In genomic region chr18:3184275-3184963, GRCh38 we compare ENCODE assay signal across 1 cellular context.
TF ChIP-seq lines count a peak whose summit lies in the region.

No MANE protein-coding gene starts in this region.

TF ChIP-seq in HepG2, 621 proteins besides CTCF, POLR2A, EP300 and RAD21 (continued from another document and continues in another):
- TF ChIP-seq ZNF383 (CRISPR knock-in tag; IDR thresholded peaks at IDR 0.05; ENCODE audit: borderline replicate concordance): no peak
- peak; percentile 52; the same call in 1 of the 2 replicates for TF ChIP-seq RXRB (CRISPR knock-in tag; IDR thresholded peaks at IDR 0.05; ENCODE audit: borderline replicate concordance)
- TF ChIP-seq, protein P1, sequence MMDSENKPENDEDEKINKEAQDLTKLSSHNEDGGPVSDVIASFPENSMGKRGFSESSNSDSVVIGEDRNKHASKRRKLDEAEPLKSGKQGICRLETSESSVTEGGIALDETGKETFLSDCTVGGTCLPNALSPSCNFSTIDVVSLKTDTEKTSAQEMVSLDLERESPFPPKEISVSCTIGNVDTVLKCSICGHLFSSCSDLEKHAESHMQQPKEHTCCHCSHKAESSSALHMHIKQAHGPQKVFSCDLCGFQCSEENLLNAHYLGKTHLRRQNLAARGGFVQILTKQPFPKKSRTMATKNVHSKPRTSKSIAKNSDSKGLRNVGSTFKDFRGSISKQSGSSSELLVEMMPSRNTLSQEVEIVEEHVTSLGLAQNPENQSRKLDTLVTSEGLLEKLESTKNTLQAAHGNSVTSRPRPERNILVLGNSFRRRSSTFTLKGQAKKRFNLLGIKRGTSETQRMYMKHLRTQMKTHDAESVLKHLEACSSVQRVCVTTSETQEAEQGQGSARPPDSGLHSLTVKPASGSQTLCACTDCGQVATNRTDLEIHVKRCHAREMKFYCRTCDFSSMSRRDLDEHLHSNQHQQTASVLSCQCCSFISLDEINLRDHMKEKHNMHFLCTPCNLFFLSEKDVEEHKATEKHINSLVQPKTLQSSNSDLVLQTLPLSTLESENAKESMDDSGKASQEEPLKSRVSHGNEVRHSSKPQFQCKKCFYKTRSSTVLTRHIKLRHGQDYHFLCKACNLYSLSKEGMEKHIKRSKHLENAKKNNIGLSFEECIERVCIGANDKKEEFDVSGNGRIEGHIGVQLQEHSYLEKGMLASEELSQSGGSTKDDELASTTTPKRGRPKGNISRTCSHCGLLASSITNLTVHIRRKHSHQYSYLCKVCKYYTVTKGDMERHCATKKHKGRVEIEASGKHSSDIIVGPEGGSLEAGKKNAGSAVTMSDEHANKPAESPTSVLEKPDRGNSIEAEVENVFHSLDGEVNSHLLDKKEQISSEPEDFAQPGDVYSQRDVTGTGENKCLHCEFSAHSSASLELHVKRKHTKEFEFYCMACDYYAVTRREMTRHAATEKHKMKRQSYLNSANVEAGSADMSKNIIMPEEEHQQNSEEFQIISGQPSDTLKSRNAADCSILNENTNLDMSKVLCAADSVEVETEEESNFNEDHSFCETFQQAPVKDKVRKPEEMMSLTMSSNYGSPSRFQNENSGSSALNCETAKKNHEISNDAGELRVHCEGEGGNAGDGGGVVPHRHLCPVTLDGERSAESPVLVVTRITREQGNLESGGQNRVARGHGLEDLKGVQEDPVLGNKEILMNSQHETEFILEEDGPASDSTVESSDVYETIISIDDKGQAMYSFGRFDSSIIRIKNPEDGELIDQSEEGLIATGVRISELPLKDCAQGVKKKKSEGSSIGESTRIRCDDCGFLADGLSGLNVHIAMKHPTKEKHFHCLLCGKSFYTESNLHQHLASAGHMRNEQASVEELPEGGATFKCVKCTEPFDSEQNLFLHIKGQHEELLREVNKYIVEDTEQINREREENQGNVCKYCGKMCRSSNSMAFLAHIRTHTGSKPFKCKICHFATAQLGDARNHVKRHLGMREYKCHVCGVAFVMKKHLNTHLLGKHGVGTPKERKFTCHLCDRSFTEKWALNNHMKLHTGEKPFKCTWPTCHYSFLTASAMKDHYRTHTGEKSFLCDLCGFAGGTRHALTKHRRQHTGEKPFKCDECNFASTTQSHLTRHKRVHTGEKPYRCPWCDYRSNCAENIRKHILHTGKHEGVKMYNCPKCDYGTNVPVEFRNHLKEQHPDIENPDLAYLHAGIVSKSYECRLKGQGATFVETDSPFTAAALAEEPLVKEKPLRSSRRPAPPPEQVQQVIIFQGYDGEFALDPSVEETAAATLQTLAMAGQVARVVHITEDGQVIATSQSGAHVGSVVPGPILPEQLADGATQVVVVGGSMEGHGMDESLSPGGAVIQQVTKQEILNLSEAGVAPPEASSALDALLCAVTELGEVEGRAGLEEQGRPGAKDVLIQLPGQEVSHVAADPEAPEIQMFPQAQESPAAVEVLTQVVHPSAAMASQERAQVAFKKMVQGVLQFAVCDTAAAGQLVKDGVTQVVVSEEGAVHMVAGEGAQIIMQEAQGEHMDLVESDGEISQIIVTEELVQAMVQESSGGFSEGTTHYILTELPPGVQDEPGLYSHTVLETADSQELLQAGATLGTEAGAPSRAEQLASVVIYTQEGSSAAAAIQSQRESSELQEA (CRISPR knock-in tag; IDR thresholded peaks at IDR 0.05; ENCODE audit: not compliant biosample characterization): no peak
- no peak for TF ChIP-seq KLF9 (CRISPR knock-in tag; IDR thresholded peaks at IDR 0.05; ENCODE audit: low read depth)
- TF ChIP-seq ZNF180 (CRISPR knock-in tag; IDR thresholded peaks at IDR 0.05; ENCODE audit: borderline replicate concordance, low read depth): no peak
- no peak for TF ChIP-seq RFX3 (CRISPR knock-in tag; IDR thresholded peaks at IDR 0.05)
- TF ChIP-seq RFXANK (CRISPR knock-in tag; IDR thresholded peaks at IDR 0.05): no peak
- TF ChIP-seq, protein P2, sequence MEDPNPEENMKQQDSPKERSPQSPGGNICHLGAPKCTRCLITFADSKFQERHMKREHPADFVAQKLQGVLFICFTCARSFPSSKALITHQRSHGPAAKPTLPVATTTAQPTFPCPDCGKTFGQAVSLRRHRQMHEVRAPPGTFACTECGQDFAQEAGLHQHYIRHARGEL (CRISPR knock-in tag; IDR thresholded peaks at IDR 0.05): no peak
- TF ChIP-seq AKAP8 (CRISPR knock-in tag; IDR thresholded peaks at IDR 0.05): no peak
- TF ChIP-seq REL (CRISPR knock-in tag; conservative IDR thresholded peaks at IDR 0.05): no peak
- no peak for TF ChIP-seq ADNP (CRISPR knock-in tag; IDR thresholded peaks at IDR 0.05)
- TF ChIP-seq NR2F6 (IDR thresholded peaks at IDR 0.05): no peak
- TF ChIP-seq NR2F6 (CRISPR knock-in tag; IDR thresholded peaks at IDR 0.05): peak; percentile 42; the same call in 1 of the 2 replicates
- TF ChIP-seq ZNF3 (CRISPR knock-in tag; IDR thresholded peaks at IDR 0.05): no peak
- TF ChIP-seq NBN (conservative IDR thresholded peaks at IDR 0.05): no peak
- peak; percentile 76 for TF ChIP-seq NCOA2 (CRISPR knock-in tag; IDR thresholded peaks at IDR 0.05)
- no peak for TF ChIP-seq SOX13 (IDR thresholded peaks at IDR 0.05)
- TF ChIP-seq SOX13 (CRISPR knock-in tag; conservative IDR thresholded peaks at IDR 0.05 in 1 of 2, IDR thresholded peaks at IDR 0.05 in 1 of 2): peak in 1 of 2 experiments; percentile 46; a peak in 1 of 4 replicates
- TF ChIP-seq RARA (CRISPR knock-in tag; IDR thresholded peaks at IDR 0.05): peak; percentile 69
- no peak for TF ChIP-seq FLYWCH1 (CRISPR knock-in tag; IDR thresholded peaks at IDR 0.05)
- TF ChIP-seq SOX6 (IDR thresholded peaks at IDR 0.05): no peak
- peak; percentile 27; the same call in 1 of the 2 replicates for TF ChIP-seq SOX6 (CRISPR knock-in tag; IDR thresholded peaks at IDR 0.05)
- TF ChIP-seq NPAS2 (CRISPR knock-in tag; IDR thresholded peaks at IDR 0.05; ENCODE audit: borderline replicate concordance): no peak
- 0 out of 2 replicates have a peak, but pooled peaks have one; percentile 16 for TF ChIP-seq FOXA3 (CRISPR knock-in tag; IDR thresholded peaks at IDR 0.05)
- TF ChIP-seq TCF7 (IDR thresholded peaks at IDR 0.05; ENCODE audit: low read depth): no peak
- TF ChIP-seq FOXP4 (CRISPR knock-in tag; IDR thresholded peaks at IDR 0.05): 0 out of 2 replicates have a peak, but pooled peaks have one; percentile 39
- TF ChIP-seq TBP (CRISPR knock-in tag; IDR thresholded peaks at IDR 0.05): no peak
- no peak for TF ChIP-seq ZNF280B (CRISPR knock-in tag; IDR thresholded peaks at IDR 0.05; ENCODE audit: borderline replicate concordance)
- TF ChIP-seq TBX3 (IDR thresholded peaks at IDR 0.05; ENCODE audit: borderline replicate concordance): no peak
- TF ChIP-seq FOXK2 (IDR thresholded peaks at IDR 0.05): no peak
- no peak for TF ChIP-seq SETDB1 (CRISPR knock-in tag; IDR thresholded peaks at IDR 0.05; ENCODE audit: borderline replicate concordance)
- TF ChIP-seq ZNF687 (CRISPR knock-in tag; IDR thresholded peaks at IDR 0.05): no peak
- TF ChIP-seq TOE1 (CRISPR knock-in tag; IDR thresholded peaks at IDR 0.05): no peak
- no peak for TF ChIP-seq SATB2 (CRISPR knock-in tag; IDR thresholded peaks at IDR 0.05)
- no peak for TF ChIP-seq MAF1 (CRISPR knock-in tag; IDR thresholded peaks at IDR 0.05; ENCODE audit: borderline replicate concordance)
- no peak for TF ChIP-seq ZNF570 (CRISPR knock-in tag; IDR thresholded peaks at IDR 0.05; ENCODE audit: borderline replicate concordance)
- TF ChIP-seq TRIM24 (CRISPR knock-in tag; IDR thresholded peaks at IDR 0.05): no peak
- TF ChIP-seq ZNF253 (CRISPR knock-in tag; IDR thresholded peaks at IDR 0.05; ENCODE audit: borderline replicate concordance): no peak
- TF ChIP-seq RBFOX2 (IDR thresholded peaks at IDR 0.05; ENCODE audit: low read depth, low read length): no peak
- TF ChIP-seq ZNF460 (CRISPR knock-in tag; IDR thresholded peaks at IDR 0.05; ENCODE audit: borderline replicate concordance): no peak
- TF ChIP-seq ISL2 (CRISPR knock-in tag; IDR thresholded peaks at IDR 0.05): 0 out of 2 replicates have a peak, but pooled peaks have one; percentile 31
- no peak for TF ChIP-seq ARNTL (CRISPR knock-in tag; IDR thresholded peaks at IDR 0.05)
- no peak for TF ChIP-seq ZMAT3 (CRISPR knock-in tag; conservative IDR thresholded peaks at IDR 0.05)
- TF ChIP-seq ARID2 (CRISPR knock-in tag; IDR thresholded peaks at IDR 0.05; ENCODE audit: borderline replicate concordance): 0 out of 2 replicates have a peak, but pooled peaks have one; percentile 57
- no peak for TF ChIP-seq HNF1B (CRISPR knock-in tag; IDR thresholded peaks at IDR 0.05)
- TF ChIP-seq, protein P3, sequence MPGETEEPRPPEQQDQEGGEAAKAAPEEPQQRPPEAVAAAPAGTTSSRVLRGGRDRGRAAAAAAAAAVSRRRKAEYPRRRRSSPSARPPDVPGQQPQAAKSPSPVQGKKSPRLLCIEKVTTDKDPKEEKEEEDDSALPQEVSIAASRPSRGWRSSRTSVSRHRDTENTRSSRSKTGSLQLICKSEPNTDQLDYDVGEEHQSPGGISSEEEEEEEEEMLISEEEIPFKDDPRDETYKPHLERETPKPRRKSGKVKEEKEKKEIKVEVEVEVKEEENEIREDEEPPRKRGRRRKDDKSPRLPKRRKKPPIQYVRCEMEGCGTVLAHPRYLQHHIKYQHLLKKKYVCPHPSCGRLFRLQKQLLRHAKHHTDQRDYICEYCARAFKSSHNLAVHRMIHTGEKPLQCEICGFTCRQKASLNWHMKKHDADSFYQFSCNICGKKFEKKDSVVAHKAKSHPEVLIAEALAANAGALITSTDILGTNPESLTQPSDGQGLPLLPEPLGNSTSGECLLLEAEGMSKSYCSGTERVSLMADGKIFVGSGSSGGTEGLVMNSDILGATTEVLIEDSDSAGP (CRISPR knock-in tag; IDR thresholded peaks at IDR 0.05; ENCODE audit: borderline replicate concordance): no peak
- TF ChIP-seq ZNF138 (CRISPR knock-in tag; IDR thresholded peaks at IDR 0.05; ENCODE audit: low read depth): no peak
- no peak for TF ChIP-seq ZNF143 (CRISPR knock-in tag; IDR thresholded peaks at IDR 0.05)
- TF ChIP-seq ZNF12 (CRISPR knock-in tag; IDR thresholded peaks at IDR 0.05): no peak
- TF ChIP-seq ZNF562 (CRISPR knock-in tag; IDR thresholded peaks at IDR 0.05; ENCODE audit: borderline replicate concordance): no peak
